ENCODE assay signal across 26 cellular contexts in the genomic region with DNA sequence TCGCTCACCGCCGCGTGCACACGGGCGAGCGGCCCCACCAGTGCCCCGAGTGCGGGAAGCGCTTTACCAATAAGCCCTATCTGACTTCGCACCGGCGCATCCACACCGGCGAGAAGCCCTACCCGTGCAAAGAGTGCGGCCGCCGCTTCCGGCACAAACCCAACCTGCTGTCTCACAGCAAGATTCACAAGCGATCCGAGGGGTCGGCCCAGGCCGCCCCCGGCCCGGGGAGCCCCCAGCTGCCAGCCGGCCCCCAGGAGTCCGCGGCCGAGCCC. TPM values are rescaled to one million over a fixed set of nuclear protein-coding genes. Genes with fewer than 3 reads are reported as not detected.
"Had no signal": no experiment of that assay in that cellular context is flagged by ENCODE, and none has a peak within 500 bp of the region (broad histone marks: within the 10 kb centered on the region; RNA-seq: fewer than 3 reads in every experiment).

No MANE protein-coding gene starts in this region.

- H3K4me3 ChIP-seq: esophagus muscularis mucosa, hepatocyte, left ventricle myocardium inferior, spleen had no signal

- H2AFZ ChIP-seq: hepatocyte had no signal

- H3K27me3 Mint-ChIP-seq: activated CD4-positive, alpha-beta memory T cell treated with anti-CD3 and anti-CD28 coated beads for 36 hours; effector memory CD8-positive, alpha-beta T cell; naive B cell had no signal

- H3K27me3 ChIP-seq: dorsolateral prefrontal cortex, esophagus muscularis mucosa, hepatocyte, spleen had no signal

- H3K4me3 Mint-ChIP-seq: activated CD4-positive, alpha-beta memory T cell treated with anti-CD3 and anti-CD28 coated beads for 36 hours; brain; effector memory CD8-positive, alpha-beta T cell; immature natural killer cell; naive B cell had no signal

- H3K9me3 ChIP-seq: esophagus muscularis mucosa, left ventricle myocardium inferior, spleen had no signal

- H3K9me3 Mint-ChIP-seq: activated CD4-positive, alpha-beta memory T cell treated with anti-CD3 and anti-CD28 coated beads for 36 hours; effector memory CD8-positive, alpha-beta T cell; immature natural killer cell; naive B cell; neural crest cell had no signal

- ATAC-seq: effector memory CD8-positive, alpha-beta T cell; SK-N-SH treated with all-trans-retinoic acid at 6 μM for 48 hours had no signal

- DNase-seq: activated CD4-positive, alpha-beta T cell treated with anti-CD3 and anti-CD28 coated beads for 4 hours; activated CD4-positive, CD25-positive, alpha-beta regulatory T cell; activated naive CD4-positive, alpha-beta T cell treated with anti-CD3 and anti-CD28 coated beads, Interleukin-2, amount 50 U/mL, for 16 hours; activated T-cell treated with anti-CD3 and anti-CD28 coated beads, Interleukin-2, amount 50 U/mL, for 48 hours; aorta; central memory CD4-positive, alpha-beta T cell; dorsolateral prefrontal cortex; effector memory CD8-positive, alpha-beta T cell; glutamatergic neuron; left ventricle myocardium inferior; mammary epithelial cell; naive B cell; occipital lobe; spleen; stimulated activated CD4-positive, alpha-beta T cell treated with anti-CD3 and anti-CD28 coated beads, Interleukin-4, amount 100 ng/mL, for 1 hour; stimulated activated naive CD4-positive, alpha-beta T cell; T-helper 1 cell; T-helper 9 cell had no signal

- H3K27ac Mint-ChIP-seq: activated CD4-positive, alpha-beta memory T cell treated with anti-CD3 and anti-CD28 coated beads for 36 hours; effector memory CD8-positive, alpha-beta T cell had no signal

- H3K36me3 Mint-ChIP-seq: naive B cell had no signal

RNA-seq across cellular contexts. Expression of a gene that starts 30.5 kb away (rescaled TPM):
- total RNA-seq: activated CD4-positive, alpha-beta memory T cell treated with anti-CD3 and anti-CD28 coated beads for 36 hours; mononuclear cell had no signal
- polyA plus RNA-seq: immature natural killer cell had no signal
